ENCODE assay signal across 20 cellular contexts in the genomic region with DNA sequence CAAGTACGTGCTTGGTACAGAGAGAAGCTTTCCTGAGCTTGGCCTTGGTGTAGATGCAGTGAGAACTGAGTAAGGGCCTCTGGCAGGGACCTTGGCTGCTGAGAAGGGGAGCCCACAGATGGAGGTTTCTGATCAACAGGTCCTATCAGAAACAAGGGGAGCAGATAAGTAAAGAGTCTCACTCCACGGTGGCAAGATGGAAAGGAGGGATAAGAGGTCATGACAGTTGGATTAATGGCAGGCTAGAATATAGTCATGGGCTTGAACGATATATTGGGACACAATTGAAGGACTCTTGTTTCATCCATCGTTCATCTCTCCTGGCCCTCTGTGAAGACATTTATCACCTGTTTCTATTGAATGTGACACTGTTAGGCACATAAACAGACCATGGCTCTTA.
"Had no signal": no experiment of that assay in that cellular context is flagged by ENCODE, and none has a peak within 500 bp of the region (broad histone marks: within the 10 kb centered on the region; RNA-seq: fewer than 3 reads in every experiment).

No MANE protein-coding gene starts in this region.

- H3K4me3 ChIP-seq: lower lobe of right lung, tibial artery had no signal

- H3K27ac ChIP-seq: lower lobe of right lung, neutrophil, tibial artery, VCaP had no signal

- H3K9me3 ChIP-seq: lower lobe of right lung, neutrophil, tibial artery had no signal

- DNase-seq: activated CD4-positive, alpha-beta T cell treated with anti-CD3 and anti-CD28 coated beads, Interleukin-2, amount 50 U/mL, for 1 hour; activated CD4-positive, CD25-positive, alpha-beta regulatory T cell treated with anti-CD3 and anti-CD28 coated beads, Interleukin-2, amount 50 U/mL, for 72 hours; activated CD8-positive, alpha-beta memory T cell treated with anti-CD3 and anti-CD28 coated beads, Interleukin-2, amount 50 U/mL, for 4 hours; activated effector memory CD4-positive, alpha-beta T cell treated with Interleukin-2 at 50 U/mL for 16 hours; activated naive CD4-positive, alpha-beta T cell treated with anti-CD3 and anti-CD28 coated beads, Interleukin-2, amount 50 U/mL, for 16 hours; activated T-cell treated with anti-CD3 and anti-CD28 coated beads, Interleukin-2, amount 50 U/mL, for 48 hours; aorta; cerebellar nuclear complex; effector CD4-positive, alpha-beta T cell; glutamatergic neuron; hippocampal formation; lower lobe of right lung; stimulated activated CD4-positive, alpha-beta T cell treated with anti-CD3 and anti-CD28 coated beads, Interleukin-2, amount 100 ng/mL, for 24 hours; stimulated activated naive CD4-positive, alpha-beta T cell treated with Interleukin-2 at 50 U/mL for 16 hours; T-helper 17 cell; tibial artery had no signal

- H3K27me3 ChIP-seq: neutrophil, tibial artery had no signal

- H3K36me3 ChIP-seq: lower lobe of right lung, neutrophil, tibial artery had no signal

- ATAC-seq: esophagus mucosa; lower lobe of right lung; natural killer cell treated with Interleukin-12 subunit alpha and Interleukin-12 subunit beta and Interleukin-15 and Interleukin-18, amount 100 ng/mL, for 72 hours; T-helper 17 cell had no signal
